1 cellular context compared by ENCODE assay signal in the genomic region with DNA sequence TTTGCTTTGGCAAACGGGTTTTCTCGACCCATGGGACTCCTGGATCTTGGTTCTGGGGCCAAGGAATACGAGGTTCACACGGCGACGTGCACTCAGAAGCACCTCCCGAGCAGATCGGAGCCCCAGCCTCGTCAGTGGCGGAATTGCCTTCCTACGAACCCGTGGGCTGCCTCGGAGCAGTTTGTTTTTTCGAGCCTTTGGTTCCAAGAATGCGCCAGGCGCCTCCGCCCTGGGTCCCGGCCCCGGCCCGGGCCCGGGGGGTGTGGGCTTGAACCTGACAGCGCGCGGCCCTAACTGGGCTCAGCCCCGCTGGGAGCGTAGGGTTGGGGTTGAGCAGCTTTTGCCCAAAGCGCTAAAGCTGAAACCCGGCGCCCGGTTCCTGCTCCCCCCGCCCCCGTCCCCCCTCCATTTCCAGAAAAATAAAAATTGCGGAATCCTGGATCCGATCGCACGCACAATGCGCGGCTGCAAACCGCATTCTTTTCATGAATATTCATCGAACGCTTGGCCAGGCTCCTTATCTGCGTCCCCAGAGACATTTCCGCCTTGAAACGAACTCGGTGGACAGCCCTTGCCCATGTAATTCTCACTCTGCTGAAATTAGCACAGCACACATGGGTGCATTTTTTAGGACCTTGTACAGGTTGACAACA.
A peak's percentile ranks its signal among the peaks of the same experiment; 100 is the strongest.
TF ChIP-seq lines count a peak whose summit lies in the region.

No MANE protein-coding gene starts in this region.

TF ChIP-seq in H1, 55 proteins besides CTCF, POLR2A, EP300 and RAD21:
- TF ChIP-seq SIN3A (conservative IDR thresholded peaks at IDR 0.05 in 1 of 2, IDR thresholded peaks at IDR 0.05 in 1 of 2; ENCODE audit: low read depth in 1 of 2, low read length in 2 of 2) = peak in 1 of 2 experiments; percentile 75; a peak in 1 of 4 replicates
- no peak for TF ChIP-seq ATF2 (IDR thresholded peaks at IDR 0.05; ENCODE audit: low read length)
- TF ChIP-seq MAX (IDR thresholded peaks at IDR 0.05) = no peak
- peak; percentile 4 for TF ChIP-seq KDM4A (IDR thresholded peaks at IDR 0.05; ENCODE audit: low read depth, low read length, severe bottlenecking)
- peak; percentile 22 for TF ChIP-seq SAP30 (IDR thresholded peaks at IDR 0.05; ENCODE audit: insufficient read depth, insufficient replicate concordance, low read length)
- TF ChIP-seq YY1 (IDR thresholded peaks at IDR 0.05; ENCODE audit: low read depth, low read length) = no peak
- no peak for TF ChIP-seq CHD2 (IDR thresholded peaks at IDR 0.05; ENCODE audit: low read length)
- TF ChIP-seq KDM1A (IDR thresholded peaks at IDR 0.05; ENCODE audit: borderline replicate concordance, low read length) = no peak
- TF ChIP-seq CHD1 (IDR thresholded peaks at IDR 0.05; ENCODE audit: low read depth, low read length) = no peak
- TF ChIP-seq RNF2 (IDR thresholded peaks at IDR 0.05; ENCODE audit: borderline replicate concordance, low read depth, low read length, missing control alignments, poor library complexity, severe bottlenecking) = no peak
- TF ChIP-seq EGR1 (IDR thresholded peaks at IDR 0.05; ENCODE audit: borderline replicate concordance, low read depth, low read length) = no peak
- no peak for TF ChIP-seq RXRA (IDR thresholded peaks at IDR 0.05; ENCODE audit: insufficient read depth, low read depth, low read length)
- 0 out of 4 replicates have a peak, but pooled peaks of 1 of the 2 experiments have one; percentile 44 for TF ChIP-seq HDAC2 (IDR thresholded peaks at IDR 0.05; ENCODE audit: borderline replicate concordance in 1 of 2, low read depth in 2 of 2, low read length in 2 of 2)
- TF ChIP-seq TAF7 (optimal IDR thresholded peaks at IDR 0.05; ENCODE audit: borderline replicate concordance, low read depth, low read length) = no peak
- no peak for TF ChIP-seq SIRT6 (IDR thresholded peaks at IDR 0.05; ENCODE audit: low read length)
- no peak for TF ChIP-seq BCL11A (IDR thresholded peaks at IDR 0.05; ENCODE audit: low read depth in 2 of 2, low read length in 2 of 2)
- peak; percentile 33 for TF ChIP-seq ASH2L (IDR thresholded peaks at IDR 0.05; ENCODE audit: low read length)
- TF ChIP-seq EZH2 (IDR thresholded peaks at IDR 0.05; ENCODE audit: low read depth, low read length, severe bottlenecking) = no peak
- TF ChIP-seq ZNF274 (IDR thresholded peaks at IDR 0.05; ENCODE audit: borderline replicate concordance, extremely low read depth, low read length) = no peak
- TF ChIP-seq NANOG (IDR thresholded peaks at IDR 0.05; ENCODE audit: insufficient read depth, low read depth, low read length, poor library complexity, severe bottlenecking) = no peak
- no peak for TF ChIP-seq RBBP5 (IDR thresholded peaks at IDR 0.05; ENCODE audit: borderline replicate concordance, low read depth, low read length)
